ENCODE assay signal across 8 cellular contexts in the genomic region with DNA sequence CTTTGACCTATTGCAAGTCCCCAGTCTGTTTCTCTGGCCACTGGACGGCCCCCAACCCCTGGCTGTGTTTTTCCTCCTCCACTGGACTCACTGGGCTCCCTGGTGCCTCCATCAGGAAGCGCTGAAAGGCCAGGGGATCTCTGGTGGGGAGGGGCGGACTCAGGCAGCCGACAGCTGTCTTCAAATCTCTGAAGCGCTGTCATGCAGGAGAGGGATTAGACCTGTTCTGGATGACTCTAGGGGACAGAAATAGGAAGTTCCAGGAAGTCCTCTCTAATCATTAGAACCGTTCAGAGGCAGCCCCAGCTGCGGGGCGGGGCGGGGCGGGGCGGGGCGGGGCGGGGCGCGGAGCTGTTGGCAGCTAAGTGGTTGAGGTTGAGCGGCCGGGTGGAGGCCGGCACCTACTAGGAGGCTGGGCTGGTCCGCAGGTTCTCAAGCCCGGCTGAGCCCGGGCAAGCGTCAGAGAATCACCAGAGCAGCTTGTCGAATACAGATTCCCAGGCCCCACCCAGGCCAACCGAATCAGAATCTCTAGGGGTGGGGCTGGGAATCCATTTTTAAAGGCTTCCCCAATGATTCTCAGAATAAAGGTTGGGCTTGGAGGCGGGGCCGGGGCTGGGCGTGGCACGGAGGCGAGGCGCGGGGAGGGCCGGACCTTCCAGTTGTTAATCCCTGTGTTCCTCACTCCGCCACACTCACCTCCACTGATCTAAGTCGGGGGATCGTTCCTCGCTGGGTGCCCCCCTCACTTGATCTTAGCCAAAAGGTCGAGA. TPM values are rescaled to one million over a fixed set of nuclear protein-coding genes. Genes with fewer than 3 reads are reported as not detected.
DNase-seq lines count a peak whose midpoint lies in the region; ATAC-seq and TF ChIP-seq lines count a peak whose summit lies in the region.

No MANE protein-coding gene starts in this region.

- peak overlapping the region; percentile 52 for H3K4me3 ChIP-seq in CD4-positive, alpha-beta memory T cell (ENCODE audit: low read length in 2 of 2)
- H3K4me3 ChIP-seq in OCI-LY1 (ENCODE audit: low read depth, low read length, poor library complexity, severe bottlenecking) (peak overlapping the region; percentile 55), upper lobe of right lung (peak overlapping the region; percentile 48)

- no peaks in the 10 kb centered on the region for H3K79me2 ChIP-seq in OCI-LY1 (ENCODE audit: insufficient read depth, low read length)

- peaks cover 5% of the 10 kb centered on the region for H3K27me3 ChIP-seq in CD4-positive, alpha-beta memory T cell (ENCODE audit: insufficient read depth, low read length)
- H3K27me3 ChIP-seq in OCI-LY1 (ENCODE audit: insufficient read depth, low read length) (0 out of 2 replicates have a peak, but pooled peaks cover 4% of the 10 kb centered on the region), upper lobe of right lung (no peaks in the 10 kb centered on the region)

- H3K9me3 ChIP-seq in CD4-positive, alpha-beta memory T cell (ENCODE audit: control insufficient read depth in 1 of 2, low read length in 2 of 2): no peaks in the 10 kb centered on the region
- no peaks in the 10 kb centered on the region for H3K9me3 ChIP-seq in OCI-LY1 (ENCODE audit: low read length)
- H3K9me3 ChIP-seq in upper lobe of right lung: no peaks in the 10 kb centered on the region

- CTCF ChIA-PET in CD4-positive, alpha-beta memory T cell (lab: Charles Lee; ENCODE audit: partially characterized antibody): interaction anchor here (0.5 to 22.2 kb wide), 15 partner anchors 8 to 87 kb away, joined by 3 to 714 read pairs (median 6); partner anchors contain the start of gene CSRP1

- POLR2A ChIA-PET in CD4-positive, alpha-beta memory T cell (lab: Charles Lee; ENCODE audit: partially characterized antibody): interaction anchor here (1.2 to 4.8 kb wide), 3 partner anchors 14 to 32 kb away, joined by 3 to 41 read pairs (median 40); partner anchors contain the start of gene CSRP1

- H3K36me3 Mint-ChIP-seq in CD4-positive, alpha-beta memory T cell: peaks cover 0 to 18% of the 10 kb centered on the region in 2 donors
- no peaks in the 10 kb centered on the region for H3K36me3 Mint-ChIP-seq in activated T-cell treated with anti-CD3 and anti-CD28 coated beads, Interleukin-2, amount 50 U/mL, for 72 hours (ENCODE audit: insufficient read depth in 2 of 2)

- H3K27me3 Mint-ChIP-seq in CD4-positive, alpha-beta memory T cell: peaks cover 4 to 11% of the 10 kb centered on the region in 2 donors
- H3K27me3 Mint-ChIP-seq in activated T-cell treated with anti-CD3 and anti-CD28 coated beads, Interleukin-2, amount 50 U/mL, for 72 hours (ENCODE audit: low read depth): peaks cover 15% of the 10 kb centered on the region

- peak overlapping the region; percentile 75 to 86 (median 82) for H3K4me3 Mint-ChIP-seq in CD4-positive, alpha-beta memory T cell
- peak overlapping the region; percentile 82 to 83 for H3K4me3 Mint-ChIP-seq in activated T-cell treated with anti-CD3 and anti-CD28 coated beads, Interleukin-2, amount 50 U/mL, for 72 hours

- H3K27ac ChIP-seq in CD4-positive, alpha-beta memory T cell (ENCODE audit: low read depth, low read length): no peak overlapping the region
- H3K27ac ChIP-seq in OCI-LY1 (ENCODE audit: low read depth, low read length, poor library complexity, severe bottlenecking): no peak overlapping the region
- H3K27ac ChIP-seq in upper lobe of right lung: peak overlapping the region; percentile 74

- H3K4me1 Mint-ChIP-seq in CD4-positive, alpha-beta memory T cell: peaks cover 5 to 29% (median 19%) of the 10 kb centered on the region in 4 donors
- H3K4me1 Mint-ChIP-seq in activated T-cell treated with anti-CD3 and anti-CD28 coated beads, Interleukin-2, amount 50 U/mL, for 72 hours (ENCODE audit: low read depth): peaks cover 25% of the 10 kb centered on the region

- H3K36me3 ChIP-seq in CD4-positive, alpha-beta memory T cell (ENCODE audit: insufficient read depth, low read length): peaks cover 4% of the 10 kb centered on the region
- no peaks in the 10 kb centered on the region for H3K36me3 ChIP-seq in OCI-LY1 (ENCODE audit: insufficient read depth, low read length)
- peaks cover 21% of the 10 kb centered on the region for H3K36me3 ChIP-seq in upper lobe of right lung

- TF ChIP-seq CTCF in OCI-LY1 (IDR thresholded peaks at IDR 0.05; ENCODE audit: low read length): no peak
- no peak for TF ChIP-seq CTCF in omental fat pad (IDR thresholded peaks at IDR 0.05)
- TF ChIP-seq CTCF in upper lobe of right lung (IDR thresholded peaks at IDR 0.05): no peak

- no peak overlapping the region; the same call in 1 of the 2 replicates for H2AFZ ChIP-seq in OCI-LY1 (ENCODE audit: low read length)

- intact Hi-C loops in CD4-positive, alpha-beta memory T cell (cut with micrococcal nuclease): loop anchor here (1.0 kb wide), 1 partner anchor 32 kb away; no protein-coding TSS in a partner anchor
- intact Hi-C loops in upper lobe of right lung (cut with DNase I): no loop called here

- peak overlapping the region; percentile 21; the same call in 1 of the 2 replicates for H3K9ac ChIP-seq in OCI-LY1 (ENCODE audit: low read length)

- peaks cover 25% of the 10 kb centered on the region for H3K4me1 ChIP-seq in CD4-positive, alpha-beta memory T cell (ENCODE audit: insufficient read depth, low read length)
- H3K4me1 ChIP-seq in OCI-LY1 (ENCODE audit: insufficient read depth, low read length, severe bottlenecking): peaks cover 24% of the 10 kb centered on the region
- peaks cover 32% of the 10 kb centered on the region for H3K4me1 ChIP-seq in upper lobe of right lung

- ATAC-seq in GM19438 (IDR thresholded peaks at IDR 0.05; ENCODE audit: low read depth, unreplicated experiment) (peak; percentile 60), omental fat pad (ENCODE audit: low FRiP score) (peak; percentile 67), upper lobe of right lung (peak; percentile 80)
- peak; percentile 56 to 60 for ATAC-seq in activated T-cell treated with anti-CD3 and anti-CD28 coated beads, Interleukin-2, amount 50 U/mL, for 72 hours (replicated peaks in 1 of 2)

- DNase-seq in CD4-positive, alpha-beta memory T cell: peak; percentile 49 to 77 (median 63)
- peak; percentile 67 for DNase-seq in HPDE6-E6E7 (ENCODE audit: extremely low spot score)
- DNase-seq in activated T-cell treated with anti-CD3 and anti-CD28 coated beads, Interleukin-2, amount 50 U/mL, for 72 hours: peak; percentile 69 to 70
- peak; percentile 92 for DNase-seq in foreskin melanocyte
- peak; percentile 66 for DNase-seq in omental fat pad (ENCODE audit: low spot score)
- DNase-seq in upper lobe of right lung: peak; percentile 94

- H3K27ac Mint-ChIP-seq in CD4-positive, alpha-beta memory T cell: peak overlapping the region in 3 of 7 donors; percentile 18 to 84 (median 73)
- H3K27ac Mint-ChIP-seq in activated T-cell treated with anti-CD3 and anti-CD28 coated beads, Interleukin-2, amount 50 U/mL, for 72 hours: no peak overlapping the region

- H4K20me1 ChIP-seq in OCI-LY1 (ENCODE audit: insufficient read depth, low read length): no peaks in the 10 kb centered on the region

- no peaks in the 10 kb centered on the region for H3K9me2 ChIP-seq in OCI-LY1 (ENCODE audit: low read depth, low read length)

- H3F3A ChIP-seq in OCI-LY1 (ENCODE audit: insufficient read depth, low read length): no peaks in the 10 kb centered on the region

- H3K4me2 ChIP-seq in OCI-LY1 (ENCODE audit: low read length): peak overlapping the region; percentile 73

- peaks cover 0 to 2% (median 0%) of the 10 kb centered on the region in 8 donors for H3K9me3 Mint-ChIP-seq in CD4-positive, alpha-beta memory T cell
- no peaks in the 10 kb centered on the region for H3K9me3 Mint-ChIP-seq in activated T-cell treated with anti-CD3 and anti-CD28 coated beads, Interleukin-2, amount 50 U/mL, for 72 hours

RNA-seq across cellular contexts. Expression of gene PHLDA3, which starts 11.4 kb away (rescaled TPM):
- 1 to 10 TPM; 7.0 to 7.8 TPM for total RNA-seq in CD4-positive, alpha-beta memory T cell
- 1 to 10 TPM in 1 of 2 donors, under 1 TPM in 1; 0.30 to 1.1 TPM for polyA plus RNA-seq in CD4-positive, alpha-beta memory T cell
- total RNA-seq in activated T-cell treated with anti-CD3 and anti-CD28 coated beads, Interleukin-2, amount 50 U/mL, for 72 hours: 10 to 100 TPM; 10.7 to 25.6 TPM
- total RNA-seq in omental fat pad (100 to 1,000 TPM in 3 of 4 donors, 10 to 100 TPM in 1; 95.2 to 392 (median 148) TPM), upper lobe of right lung (90.0 TPM)

RNA-seq across cellular contexts. Expression of gene CSRP1, which starts 26.5 kb away (rescaled TPM):
- total RNA-seq in CD4-positive, alpha-beta memory T cell: 10 to 100 TPM; 34.2 to 36.0 TPM
- 10 to 100 TPM; 74.6 to 79.3 TPM for polyA plus RNA-seq in CD4-positive, alpha-beta memory T cell
- 10 to 100 TPM; 44.7 to 52.6 TPM for total RNA-seq in activated T-cell treated with anti-CD3 and anti-CD28 coated beads, Interleukin-2, amount 50 U/mL, for 72 hours
- total RNA-seq in omental fat pad: 100 to 1,000 TPM; 258 to 670 (median 416) TPM
- total RNA-seq in upper lobe of right lung: 280 TPM

RNA-seq across cellular contexts. Expression of gene NAV1, which starts 58.5 kb away (rescaled TPM):
- total RNA-seq in CD4-positive, alpha-beta memory T cell: 1 to 10 TPM; 4.7 TPM
- polyA plus RNA-seq in CD4-positive, alpha-beta memory T cell: 1 to 10 TPM in 1 of 2 donors, under 1 TPM in 1; 0.29 to 2.8 TPM
- total RNA-seq in activated T-cell treated with anti-CD3 and anti-CD28 coated beads, Interleukin-2, amount 50 U/mL, for 72 hours: 1 to 10 TPM; 6.2 to 6.3 TPM
- total RNA-seq in omental fat pad (10 to 100 TPM; 26.0 to 84.1 (median 67.6) TPM), upper lobe of right lung (34.1 TPM)

RNA-seq across cellular contexts. Expression of gene TNNI1, which starts 58.9 kb away (rescaled TPM):
- total RNA-seq in CD4-positive, alpha-beta memory T cell: not detected
- polyA plus RNA-seq in CD4-positive, alpha-beta memory T cell: not detected
- not detected for total RNA-seq in activated T-cell treated with anti-CD3 and anti-CD28 coated beads, Interleukin-2, amount 50 U/mL, for 72 hours
- total RNA-seq in omental fat pad (under 1 TPM in 1 of 4 donors, not detected in 3; 0.09 TPM), upper lobe of right lung (0.49 TPM)
